In the genomic region with DNA sequence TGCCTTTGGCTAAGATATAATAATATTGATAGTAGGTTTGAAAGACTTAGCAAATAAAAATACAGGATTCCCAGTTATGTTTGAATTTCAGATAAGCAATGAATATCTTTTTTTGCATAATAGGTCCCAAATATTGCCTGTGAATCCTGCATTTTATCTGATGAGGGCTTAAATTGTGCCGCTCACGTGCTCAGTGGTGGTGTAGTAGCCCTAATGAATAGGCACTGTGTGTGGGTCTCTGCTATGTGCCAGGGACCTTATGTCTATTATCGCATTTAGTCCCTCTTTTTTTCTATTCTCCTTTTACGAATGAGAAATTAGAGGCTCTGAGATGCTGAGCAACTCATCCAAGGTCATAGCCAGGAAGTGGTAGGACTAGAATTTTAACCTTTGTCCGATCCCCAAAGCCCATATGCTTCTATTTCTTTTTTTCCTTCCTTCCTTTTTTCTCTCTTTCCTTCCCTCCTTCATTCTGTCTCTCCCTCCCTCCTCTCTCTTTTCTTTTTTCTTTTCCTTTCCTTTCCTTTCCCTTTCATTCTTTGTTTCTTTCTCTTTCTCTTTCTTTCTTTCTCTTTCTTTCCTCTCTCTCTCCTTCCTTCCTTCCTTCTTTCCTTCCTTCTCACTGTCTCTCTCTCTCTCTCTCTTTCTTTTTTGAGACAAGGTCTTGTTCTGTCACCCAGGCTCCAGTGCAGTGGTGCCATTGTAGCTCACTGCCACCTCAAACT, we compare ENCODE assay signal across 18 cellular contexts. TPM values are rescaled to one million over a fixed set of nuclear protein-coding genes. Genes with fewer than 3 reads are reported as not detected.
DNase-seq lines count a peak whose midpoint lies in the region; ATAC-seq, FAIRE-seq and TF ChIP-seq lines count a peak whose summit lies in the region.
"Had no signal": no experiment of that assay in that cellular context is flagged by ENCODE, and none has a peak within 500 bp of the region (broad histone marks: within the 10 kb centered on the region; RNA-seq: fewer than 3 reads in every experiment).

No MANE protein-coding gene starts in this region.

- H3K36me3 Mint-ChIP-seq in CD4-positive, alpha-beta memory T cell, result no peaks in the 10 kb centered on the region
- H3K36me3 Mint-ChIP-seq in neural progenitor cell, result no peaks in the 10 kb centered on the region

- TF ChIP-seq EP300 in H1 (IDR thresholded peaks at IDR 0.05; ENCODE audit: borderline replicate concordance in 1 of 2, low read depth in 2 of 2, low read length in 2 of 2), result no peak

- peak overlapping the region; percentile 43 to 49 for H3K4me2 ChIP-seq in H1 (ENCODE audit: insufficient read depth in 1 of 2, low read depth in 2 of 2, low read length in 2 of 2)
- H3K4me2 ChIP-seq in neural progenitor cell, result peak overlapping the region; percentile 59

- peak overlapping the region; percentile 19 for H2BK5ac ChIP-seq in H1 (ENCODE audit: low read depth, low read length)

- no peak for TF ChIP-seq RAD21 in H1 (IDR thresholded peaks at IDR 0.05 in 1 of 2, conservative IDR thresholded peaks at IDR 0.05 in 1 of 2; ENCODE audit: low read depth in 2 of 2, low read length in 2 of 2)

- no peaks in the 10 kb centered on the region for H3K79me2 ChIP-seq in H1 (ENCODE audit: control insufficient read depth in 1 of 2, insufficient read depth in 2 of 2, low read length in 2 of 2)
- no peaks in the 10 kb centered on the region for H3K79me2 ChIP-seq in neural progenitor cell (ENCODE audit: low read depth)

- no peak overlapping the region for H3K27ac ChIP-seq in CD4-positive, alpha-beta memory T cell (ENCODE audit: low read depth, low read length)
- H3K27ac ChIP-seq in HUES48 (ENCODE audit: low read depth, low read length) (peak overlapping the region; percentile 62), H1 (ENCODE audit: low read depth, low read length) (peak overlapping the region; percentile 73), neural progenitor cell (no peak overlapping the region)
- H3K27ac ChIP-seq in effector memory CD4-positive, alpha-beta T cell (ENCODE audit: insufficient read depth, low read length, poor library complexity, severe bottlenecking), result no peak overlapping the region
- H3K27ac ChIP-seq: heart right ventricle, pancreas, VCaP had no signal

- intact Hi-C loops in CD4-positive, alpha-beta memory T cell (cut with micrococcal nuclease), result no loop called here

- no peaks in the 10 kb centered on the region for H3K9me3 Mint-ChIP-seq in CD4-positive, alpha-beta memory T cell
- peaks cover 3% of the 10 kb centered on the region for H3K9me3 Mint-ChIP-seq in neural progenitor cell
- H3K9me3 Mint-ChIP-seq: activated naive CD4-positive, alpha-beta T cell treated with anti-CD3 and anti-CD28 coated beads for 36 hours had no signal

- H2BK15ac ChIP-seq in H1 (ENCODE audit: low read length), result no peak overlapping the region

- peak overlapping the region; percentile 82 for H4K5ac ChIP-seq in H1 (ENCODE audit: insufficient read length, low read depth, low read length)

- peak overlapping the region; percentile 91 for H2AK5ac ChIP-seq in H1 (ENCODE audit: low read depth, low read length)

- CTCF ChIA-PET in CD4-positive, alpha-beta memory T cell (lab: Charles Lee; ENCODE audit: partially characterized antibody), result interaction anchor here (1.6 kb wide), 1 partner anchor 11 kb away, joined by 5 read pairs; no protein-coding TSS in a partner anchor
- CTCF ChIA-PET in H1 (lab: Charles Lee; ENCODE audit: partially characterized antibody), result interaction anchor here (0.7 to 2.7 kb wide), 9 partner anchors 13 to 837 kb away, joined by 3 to 9 read pairs (median 5); partner anchors contain the start of gene RGS9

- H4K8ac ChIP-seq in H1 (ENCODE audit: extremely low read depth, insufficient read depth, low read length), result no peak overlapping the region

- H3K4me1 ChIP-seq in CD4-positive, alpha-beta memory T cell (ENCODE audit: insufficient read depth, low read length), result peaks cover 44% of the 10 kb centered on the region
- H3K4me1 ChIP-seq in HUES48 (ENCODE audit: control insufficient read depth, insufficient read depth, low read length), result peaks cover 23% of the 10 kb centered on the region
- peaks cover 6 to 18% (median 14%) of the 10 kb centered on the region in 4 experiments for H3K4me1 ChIP-seq in H1 (replicated peaks in 1 of 4; ENCODE audit: control insufficient read depth in 3 of 4, insufficient read depth in 4 of 4, low read length in 3 of 4)
- peaks cover 29% of the 10 kb centered on the region for H3K4me1 ChIP-seq in neural progenitor cell
- peaks cover 34% of the 10 kb centered on the region for H3K4me1 ChIP-seq in effector memory CD4-positive, alpha-beta T cell (ENCODE audit: control insufficient read depth, insufficient read depth, low read length, poor library complexity, severe bottlenecking)
- H3K4me1 ChIP-seq: pancreas had no signal

- no peak for FAIRE-seq in H1 (lab: Jason Lieb, UNC)
- FAIRE-seq: kidney, pancreas, small intestine had no signal

- peak overlapping the region; percentile 95 for H4K91ac ChIP-seq in H1 (replicated peaks; ENCODE audit: insufficient read length, low read length)

- H3K18ac ChIP-seq in H1 (ENCODE audit: extremely low read depth, low read length), result peak overlapping the region; percentile 49; the same call in 1 of the 2 replicates

- peak overlapping the region; percentile 100 for H2BK12ac ChIP-seq in H1 (ENCODE audit: low read depth, low read length)

- no peak overlapping the region for H3K23ac ChIP-seq in H1 (ENCODE audit: insufficient read length)

- no peaks in the 10 kb centered on the region for H3K27me3 ChIP-seq in CD4-positive, alpha-beta memory T cell (ENCODE audit: insufficient read depth, low read length)
- H3K27me3 ChIP-seq in HUES48 (ENCODE audit: control insufficient read depth, insufficient read depth, low read length) (no peaks in the 10 kb centered on the region), H1 (replicated peaks in 1 of 4; ENCODE audit: control insufficient read depth in 3 of 4, extremely low read depth in 1 of 4, insufficient read depth in 3 of 4, low read length in 3 of 4) (no peaks in the 10 kb centered on the region), neural progenitor cell (no peaks in the 10 kb centered on the region)
- no peaks in the 10 kb centered on the region for H3K27me3 ChIP-seq in effector memory CD4-positive, alpha-beta T cell (replicated peaks; ENCODE audit: control insufficient read depth, insufficient read depth, low read length, poor library complexity, severe bottlenecking)
- H3K27me3 ChIP-seq: pancreas had no signal

- no peaks in the 10 kb centered on the region for H3K79me1 ChIP-seq in H1 (ENCODE audit: low read depth, low read length)

- TF ChIP-seq CTCF in H1 (IDR thresholded peaks at IDR 0.05; ENCODE audit: control extremely low read depth in 1 of 3, insufficient read depth in 1 of 3, low read depth in 1 of 3, low read length in 3 of 3) (no peak), neural progenitor cell (IDR thresholded peaks at IDR 0.05) (no peak)

- 0 out of 2 replicates have a peak, but pooled peaks cover 2% of the 10 kb centered on the region for H3K23me2 ChIP-seq in H1 (ENCODE audit: low read depth, low read length)

- peak overlapping the region; percentile 98; the same call in 1 of the 2 replicates for H2BK20ac ChIP-seq in H1 (ENCODE audit: low read length)

- H2AFZ ChIP-seq in H1 (ENCODE audit: low read length), result no peak overlapping the region
- no peak overlapping the region for H2AFZ ChIP-seq in neural progenitor cell (replicated peaks)

- peak overlapping the region; percentile 82 for H2BK120ac ChIP-seq in H1 (replicated peaks; ENCODE audit: low read depth, low read length)

- peaks cover 37 to 50% (median 43%) of the 10 kb centered on the region in 4 donors for H3K4me1 Mint-ChIP-seq in CD4-positive, alpha-beta memory T cell
- H3K4me1 Mint-ChIP-seq in neural progenitor cell, result peaks cover 49% of the 10 kb centered on the region

- peaks cover 10% of the 10 kb centered on the region for H3F3A ChIP-seq in neural progenitor cell (ENCODE audit: low read depth)

- no peaks in the 10 kb centered on the region for H3K36me3 ChIP-seq in CD4-positive, alpha-beta memory T cell (ENCODE audit: insufficient read depth, low read length)
- no peaks in the 10 kb centered on the region for H3K36me3 ChIP-seq in HUES48 (ENCODE audit: control insufficient read depth, insufficient read depth, low read length)
- H3K36me3 ChIP-seq in H1 (ENCODE audit: control insufficient read depth in 2 of 4, insufficient read depth in 4 of 4, low read length in 3 of 4), result no peaks in the 10 kb centered on the region
- no peaks in the 10 kb centered on the region for H3K36me3 ChIP-seq in neural progenitor cell
- H3K36me3 ChIP-seq in effector memory CD4-positive, alpha-beta T cell (ENCODE audit: control insufficient read depth, insufficient read depth, low read length), result no peaks in the 10 kb centered on the region
- H3K36me3 ChIP-seq: heart right ventricle, pancreas had no signal

- no peak for TF ChIP-seq POLR2A in H1 (IDR thresholded peaks at IDR 0.05; ENCODE audit: control extremely low read depth in 1 of 2, low read depth in 2 of 2, low read length in 2 of 2)

- H3K56ac ChIP-seq in H1 (replicated peaks; ENCODE audit: insufficient read length, low read depth, low read length), result no peak overlapping the region

- no peak overlapping the region for H3K4me3 ChIP-seq in CD4-positive, alpha-beta memory T cell (ENCODE audit: low read length in 2 of 2)
- H3K4me3 ChIP-seq in HUES48 (ENCODE audit: low read depth, low read length), result no peak overlapping the region; the same call in 1 of the 2 replicates
- H3K4me3 ChIP-seq in H1 (ENCODE audit: extremely low read depth in 1 of 4, insufficient read depth in 2 of 4, low read depth in 3 of 4, low read length in 4 of 4), result peak overlapping the region in 1 of 4 experiments; percentile 31; a peak in 1 of 8 replicates
- no peak overlapping the region for H3K4me3 ChIP-seq in neural progenitor cell
- no peak overlapping the region for H3K4me3 ChIP-seq in effector memory CD4-positive, alpha-beta T cell (ENCODE audit: insufficient read depth, low read depth, low read length, poor library complexity, severe bottlenecking)
- H3K4me3 ChIP-seq: heart right ventricle, pancreas had no signal

- ATAC-seq in HG02884 (IDR thresholded peaks at IDR 0.05; ENCODE audit: unreplicated experiment), result no peak
- ATAC-seq: heart right ventricle, pancreas had no signal

- no peaks in the 10 kb centered on the region for H3K9me3 ChIP-seq in CD4-positive, alpha-beta memory T cell (ENCODE audit: control insufficient read depth in 1 of 2, low read length in 2 of 2)
- no peaks in the 10 kb centered on the region for H3K9me3 ChIP-seq in HUES48 (ENCODE audit: control insufficient read depth, insufficient read depth, low read length)
- H3K9me3 ChIP-seq in H1 (ENCODE audit: insufficient read depth in 2 of 2, low read depth in 1 of 2, low read length in 1 of 2), result no peaks in the 10 kb centered on the region
- H3K9me3 ChIP-seq in neural progenitor cell (ENCODE audit: low read depth), result no peaks in the 10 kb centered on the region
- no peaks in the 10 kb centered on the region for H3K9me3 ChIP-seq in effector memory CD4-positive, alpha-beta T cell (ENCODE audit: control insufficient read depth, low read length)
- H3K9me3 ChIP-seq: heart right ventricle, pancreas had no signal

- H3K4ac ChIP-seq in H1 (replicated peaks; ENCODE audit: insufficient read length, low read depth, low read length), result no peak overlapping the region

- POLR2A ChIA-PET in CD4-positive, alpha-beta memory T cell (lab: Charles Lee; ENCODE audit: partially characterized antibody), result interaction anchor here (0.8 kb wide), 1 partner anchor 17 kb away, joined by 4 read pairs; no protein-coding TSS in a partner anchor
- POLR2A ChIA-PET in H1 (lab: Charles Lee; ENCODE audit: partially characterized antibody), result interaction anchor here (0.8 to 1.6 kb wide), 8 partner anchors 11 to 265 kb away, joined by 3 to 9 read pairs (median 4); partner anchors contain the start of gene LRRC37A3

- no peaks in the 10 kb centered on the region for H3K27me3 Mint-ChIP-seq in CD4-positive, alpha-beta memory T cell
- peaks cover 11% of the 10 kb centered on the region for H3K27me3 Mint-ChIP-seq in neural progenitor cell (ENCODE audit: insufficient read depth, low read depth)

- H3K14ac ChIP-seq in H1 (ENCODE audit: insufficient read length), result no peak overlapping the region

- peak overlapping the region in 1 of 8 donors; percentile 33 for H3K4me3 Mint-ChIP-seq in CD4-positive, alpha-beta memory T cell
- H3K4me3 Mint-ChIP-seq in neural progenitor cell, result no peak overlapping the region
- H3K4me3 Mint-ChIP-seq: activated naive CD4-positive, alpha-beta T cell treated with anti-CD3 and anti-CD28 coated beads for 36 hours had no signal

- peak overlapping the region; percentile 48; the same call in 1 of the 2 replicates for H3K9ac ChIP-seq in HUES48 (ENCODE audit: low read depth, low read length)
- no peak overlapping the region; a peak in 1 of 7 replicates for H3K9ac ChIP-seq in H1 (replicated peaks in 1 of 4; ENCODE audit: extremely low read depth in 1 of 4, low read depth in 3 of 4, low read length in 3 of 4)
- H3K9ac ChIP-seq in neural progenitor cell, result no peak overlapping the region

- H4K20me1 ChIP-seq in H1 (replicated peaks in 1 of 2; ENCODE audit: control insufficient read depth in 1 of 2, insufficient read depth in 2 of 2, low read length in 2 of 2), result no peaks in the 10 kb centered on the region
- H4K20me1 ChIP-seq in neural progenitor cell (ENCODE audit: low read depth), result no peaks in the 10 kb centered on the region

- DNase-seq in CD4-positive, alpha-beta memory T cell, result no peak
- DNase-seq in H1 (ENCODE audit: low read depth in 1 of 2, low spot score in 2 of 2) (no peak), neural progenitor cell (ENCODE audit: low spot score) (no peak), NCI-H524 (lab: John Stamatoyannopoulos, UW) (no peak)
- DNase-seq in effector memory CD4-positive, alpha-beta T cell, result no peak
- DNase-seq: activated naive CD4-positive, alpha-beta T cell treated with anti-CD3 and anti-CD28 coated beads for 36 hours; C1 segment of cervical spinal cord; DMS79; heart right ventricle; KBM-7; kidney; NCI-H1092; NCI-H69; pancreas; small intestine had no signal

- WGBS in H1 (ENCODE audit: extremely low coverage in 1 of 2, insufficient coverage in 1 of 2, insufficient read length in 1 of 2, insufficient replicate concordance in 2 of 2, low coverage in 1 of 2, low lambda C conversion rate in 2 of 2, missing lambda C conversion rate in 1 of 2), 2 experiments, result 52% methylated on average over 5 of the region's 5 CpGs; no CpG with 5 or more reads in 1 of the 2 experiments

- peak overlapping the region in 4 of 7 donors; percentile 37 to 88 (median 44) for H3K27ac Mint-ChIP-seq in CD4-positive, alpha-beta memory T cell
- H3K27ac Mint-ChIP-seq in neural progenitor cell, result peak overlapping the region; percentile 90
- H3K27ac Mint-ChIP-seq: activated naive CD4-positive, alpha-beta T cell treated with anti-CD3 and anti-CD28 coated beads for 36 hours had no signal

RNA-seq across cellular contexts. Expression of gene RGS9, which starts 47.2 kb away (rescaled TPM):
- total RNA-seq in CD4-positive, alpha-beta memory T cell, result under 1 TPM; 0.67 to 0.84 TPM
- polyA plus RNA-seq in CD4-positive, alpha-beta memory T cell, result 1 to 10 TPM; 1.6 to 2.7 TPM
- 14.3 and 20.5 TPM in 2 replicates for total RNA-seq in H1 (2021; fragmentation: NEBNext Ultra II Directional; extraction: Animal tissue kit (Norgen Biotek cat#: 25700))
- 7.5 and 8.9 TPM in 2 replicates for polyA plus RNA-seq in H1 (2011; rRNA removed)
- polyA plus RNA-seq in H1 (2011; cell fraction: cytosol; rRNA removed), result 7.5 TPM
- polyA plus RNA-seq in H1 (2011; cell fraction: nucleus; rRNA removed), result 5.7 TPM
- polyA plus RNA-seq in H1 (2012, experiment 1 of 2), result 8.8 to 10.7 TPM (median 10.1 TPM) in 4 replicates
- polyA plus RNA-seq in H1 (2012, experiment 2 of 2), result 4.4 TPM
- 15.9 TPM for polyA plus RNA-seq in H1 (2013, experiment 1 of 2)
- 15.0 TPM for polyA plus RNA-seq in H1 (2013, experiment 2 of 2)
- 7.0 and 8.4 TPM in 2 replicates for polyA minus RNA-seq in H1 (2011; rRNA and poly(A)+ RNA removed)
- 10.1 TPM for polyA minus RNA-seq in H1 (2011; cell fraction: cytosol; rRNA and poly(A)+ RNA removed)
- polyA minus RNA-seq in H1 (2011; cell fraction: nucleus; rRNA and poly(A)+ RNA removed), result 6.1 TPM
- 3.6 and 7.9 TPM in 2 replicates for total RNA-seq in neural progenitor cell (ENCODE audit: low replicate concordance)

Comparison
In these comparisons a context has a peak if more than half of its experiments do, and no peak if none do; other contexts are left out.
1. H3K27ac ChIP-seq: peak in HUES48 (single experiment) and H1 (single experiment); none in CD4-positive, alpha-beta memory T cell (single experiment), neural progenitor cell (single experiment) and effector memory CD4-positive, alpha-beta T cell (single experiment).